ENCODE assay signal across 28 cellular contexts in the genomic region with DNA sequence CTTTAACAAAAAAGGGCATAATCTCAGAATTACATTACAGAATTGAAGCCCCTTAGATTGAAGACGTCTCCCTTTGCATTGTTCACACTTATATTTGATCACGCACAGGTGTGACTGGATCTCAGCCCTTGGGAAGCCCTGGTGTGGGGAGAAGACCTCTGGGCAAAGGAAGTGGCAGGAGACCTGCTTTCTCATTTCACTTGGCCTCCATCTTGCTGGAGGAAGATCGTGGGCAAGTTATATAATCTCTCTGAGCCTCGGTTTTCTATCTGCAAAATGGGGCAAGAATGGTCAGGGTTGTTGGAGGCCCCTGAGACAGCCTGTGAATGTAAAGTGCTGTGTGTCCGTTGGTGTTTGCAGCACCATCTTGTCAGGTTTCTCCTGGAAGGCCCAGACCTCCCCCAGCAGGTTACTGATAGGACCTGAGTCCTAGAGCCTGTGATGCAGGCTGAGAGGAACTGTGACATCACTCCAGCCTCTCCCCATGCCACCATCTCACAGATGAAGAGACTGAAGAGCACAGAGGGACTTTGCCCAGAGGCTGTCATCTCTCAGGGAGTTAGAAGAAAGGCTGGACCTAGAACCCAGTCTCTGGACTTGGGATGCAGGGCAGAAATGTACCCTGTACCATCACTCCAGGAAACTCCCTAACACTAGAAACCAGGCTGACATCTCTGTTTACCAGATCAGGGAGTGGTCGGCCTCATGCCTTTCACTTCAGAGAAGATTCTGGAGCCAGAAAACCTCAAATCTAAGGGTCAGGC. TPM values are rescaled to one million over a fixed set of nuclear protein-coding genes. Genes with fewer than 3 reads are reported as not detected.
"Had no signal": no experiment of that assay in that cellular context is flagged by ENCODE, and none has a peak within 500 bp of the region (broad histone marks: within the 10 kb centered on the region; RNA-seq: fewer than 3 reads in every experiment).

No MANE protein-coding gene starts in this region.

- H3K27ac ChIP-seq: spleen, thoracic aorta, WERI-Rb-1 had no signal

- H3K4me3 ChIP-seq: left ventricle myocardium inferior, spleen, thoracic aorta, upper lobe of left lung had no signal

- H3K27me3 ChIP-seq: upper lobe of left lung had no signal

- H3K9me3 ChIP-seq: left ventricle myocardium inferior, spleen, thoracic aorta, upper lobe of left lung had no signal

- DNase-seq: activated CD4-positive, CD25-positive, alpha-beta regulatory T cell treated with anti-CD3 and anti-CD28 coated beads, Interleukin-2, amount 50 U/mL, for 72 hours; activated CD8-positive, alpha-beta memory T cell treated with anti-CD3 and anti-CD28 coated beads for 24 hours; activated CD8-positive, alpha-beta memory T cell treated with anti-CD3 and anti-CD28 coated beads, Interleukin-2, amount 50 U/mL, for 4 hours; activated naive CD4-positive, alpha-beta T cell treated with anti-CD3 and anti-CD28 coated beads, Interleukin-2, amount 10 ng/mL, durations not matched to agents 7 days and 5 days; activated naive CD8-positive, alpha-beta T cell treated with anti-CD3 and anti-CD28 coated beads, Interleukin-2, amount 50 U/mL, for 24 hours; activated T-cell treated with anti-CD3 and anti-CD28 coated beads, Interleukin-2, amount 50 U/mL, for 4 hours; dermis blood vessel endothelial cell; effector memory CD4-positive, alpha-beta T cell; foreskin melanocyte; immature natural killer cell; left ventricle myocardium inferior; mammary epithelial cell; midbrain; occipital lobe; posterior cingulate gyrus; spleen; stimulated activated CD4-positive, alpha-beta T cell treated with anti-CD3 and anti-CD28 coated beads, Interleukin-4, amount 100 ng/mL, for 1 hour; stimulated activated naive CD4-positive, alpha-beta T cell; T-helper 1 cell; upper lobe of left lung; WERI-Rb-1 had no signal

- H3K4me3 Mint-ChIP-seq: activated naive CD4-positive, alpha-beta T cell treated with anti-CD3 and anti-CD28 coated beads, Interleukin-2, amount 10 ng/mL, durations not matched to agents 7 days and 5 days; activated naive CD8-positive, alpha-beta T cell treated with anti-CD3 and anti-CD28 coated beads, Interleukin-2, amount 50 U/mL, for 24 hours; activated T-cell treated with anti-CD3 and anti-CD28 coated beads, Interleukin-2, amount 50 U/mL, for 4 hours; immature natural killer cell had no signal

- H3K9me3 Mint-ChIP-seq: activated naive CD4-positive, alpha-beta T cell treated with anti-CD3 and anti-CD28 coated beads, Interleukin-2, amount 10 ng/mL, durations not matched to agents 7 days and 5 days; activated naive CD8-positive, alpha-beta T cell treated with anti-CD3 and anti-CD28 coated beads, Interleukin-2, amount 50 U/mL, for 24 hours; activated T-cell treated with anti-CD3 and anti-CD28 coated beads, Interleukin-2, amount 50 U/mL, for 4 hours; immature natural killer cell had no signal

- ATAC-seq: activated naive CD8-positive, alpha-beta T cell treated with anti-CD3 and anti-CD28 coated beads, Interleukin-2, amount 50 U/mL, for 24 hours; activated T-cell treated with anti-CD3 and anti-CD28 coated beads, Interleukin-2, amount 50 U/mL, for 4 hours; esophagus mucosa had no signal

- H3K27ac Mint-ChIP-seq: activated naive CD4-positive, alpha-beta T cell treated with anti-CD3 and anti-CD28 coated beads, Interleukin-2, amount 10 ng/mL, durations not matched to agents 7 days and 5 days; activated naive CD8-positive, alpha-beta T cell treated with anti-CD3 and anti-CD28 coated beads, Interleukin-2, amount 50 U/mL, for 24 hours; immature natural killer cell had no signal

RNA-seq across cellular contexts. Expression of gene APOA1, which starts 1.1 kb away (rescaled TPM):
- total RNA-seq: chondrocyte, endothelial cell of umbilical vein, kidney epithelial cell, mammary epithelial cell, thoracic aorta had no signal
- polyA plus RNA-seq: endothelial cell of umbilical vein, neural cell had no signal

RNA-seq across cellular contexts. Expression of gene APOC3, which starts 8.8 kb away (rescaled TPM):
- total RNA-seq: chondrocyte, dermis blood vessel endothelial cell, endothelial cell of umbilical vein, kidney epithelial cell, left ventricle myocardium inferior, mammary epithelial cell, occipital lobe, renal cortical epithelial cell, spleen, thoracic aorta had no signal
- polyA plus RNA-seq: endothelial cell of umbilical vein, immature natural killer cell, mammary epithelial cell, neural cell had no signal

RNA-seq across cellular contexts. Expression of gene APOA4, which starts 15.4 kb away (rescaled TPM):
- total RNA-seq: activated T-cell treated with anti-CD3 and anti-CD28 coated beads, Interleukin-2, amount 50 U/mL, for 4 hours; chondrocyte; dermis blood vessel endothelial cell; endothelial cell of umbilical vein; esophagus mucosa; kidney epithelial cell; left ventricle myocardium inferior; mammary epithelial cell; occipital lobe; renal cortical epithelial cell; spleen; upper lobe of left lung had no signal
- polyA plus RNA-seq: endothelial cell of umbilical vein, immature natural killer cell, mammary epithelial cell, neural cell had no signal

RNA-seq across cellular contexts. Expression of gene APOA5, which starts 46.8 kb away (rescaled TPM):
- total RNA-seq: activated T-cell treated with anti-CD3 and anti-CD28 coated beads, Interleukin-2, amount 50 U/mL, for 4 hours; chondrocyte; dermis blood vessel endothelial cell; endothelial cell of umbilical vein; esophagus mucosa; kidney epithelial cell; left ventricle myocardium inferior; mammary epithelial cell; occipital lobe; renal cortical epithelial cell; spleen; thoracic aorta had no signal
- polyA plus RNA-seq: endothelial cell of umbilical vein, immature natural killer cell, mammary epithelial cell, neural cell, spleen had no signal
